In genomic region chr2:64453710-64454315, GRCh38 we compare ENCODE assay signal across 8 cellular contexts. TPM values are rescaled to one million over a fixed set of nuclear protein-coding genes. Genes with fewer than 3 reads are reported as not detected.
DNase-seq lines count a peak whose midpoint lies in the region; ATAC-seq and TF ChIP-seq lines count a peak whose summit lies in the region.

Gene LGALSL, plus strand, starts transcription at chr2:64454162. Its CDS starts 384 bp downstream, at chr2:64454546.

- WGBS in heart left ventricle, 4 donors, result 0 to 1% (median 1%) methylated on average over 15 to 50 of the region's 50 CpGs

- H3K79me2 ChIP-seq in parathyroid adenoma, result peaks cover 6% of the 10 kb centered on the region

- H3K4me3 ChIP-seq in AG04450 (ENCODE audit: low read depth, low read length) (peak within 1 kb of the TSS; percentile 57), GM12865 (ENCODE audit: low read depth, low read length) (peak within 1 kb of the TSS; percentile 83), heart left ventricle (peak within 1 kb of the TSS; percentile 74 to 93 (median 80)), parathyroid adenoma (ENCODE audit: low read depth, low read length) (peak within 1 kb of the TSS; percentile 72)

- no peak for TF ChIP-seq CTCF in AG04450 (IDR thresholded peaks at IDR 0.05; ENCODE audit: low read depth, low read length)
- TF ChIP-seq CTCF in GM12865 (IDR thresholded peaks at IDR 0.05; ENCODE audit: insufficient read depth, low read depth, low read length, missing control alignments), result no peak
- TF ChIP-seq CTCF in heart left ventricle (IDR thresholded peaks at IDR 0.05), result no peak
- no peak for TF ChIP-seq CTCF in parathyroid adenoma (IDR thresholded peaks at IDR 0.05)

- DNase-seq in AG04450 (ENCODE audit: low read depth, low spot score) (no peak), GM12865 (ENCODE audit: low read depth) (peak; percentile 76), NCI-H345 treated with DMSO at 0.1 percent for 48 hours (lab: John Stamatoyannopoulos, UW; ENCODE audit: unreplicated experiment) (peak; percentile 16), amniotic epithelial cell (ENCODE audit: low read depth) (peak; percentile 6), heart left ventricle (peak; percentile 81 to 89 (median 82)), NCI-H2029 treated with DMSO at 0.1 percent for 48 hours (lab: John Stamatoyannopoulos, UW) (no peak)

- H3K9me3 ChIP-seq in AG04450 (ENCODE audit: control insufficient read depth, insufficient read depth, low read length), result peaks cover 5% of the 10 kb centered on the region
- H3K9me3 ChIP-seq in heart left ventricle, result no peaks in the 10 kb centered on the region
- H3K9me3 ChIP-seq in parathyroid adenoma (ENCODE audit: control insufficient read depth, low read length), result no peaks in the 10 kb centered on the region

- H3K36me3 ChIP-seq in heart left ventricle (peaks cover 0 to 29% (median 21%) of the 10 kb centered on the region in 9 donors), parathyroid adenoma (ENCODE audit: control insufficient read depth, insufficient read depth, low read length) (no peaks in the 10 kb centered on the region)

- intact Hi-C loops in heart left ventricle (cut with DNase I), result loop anchor here in 7 of 10 donors (1.0 to 10.0 kb wide), 6 partner anchors 33 to 119 kb away; no protein-coding TSS in a partner anchor

- H3K4me1 ChIP-seq in heart left ventricle (peaks cover 0 to 38% (median 18%) of the 10 kb centered on the region in 12 donors), parathyroid adenoma (peaks cover 18% of the 10 kb centered on the region)

- H2AFZ ChIP-seq in parathyroid adenoma, result peak within 1 kb of the TSS; percentile 86

- POLR2A ChIA-PET in AG04450 (lab: Yijun Ruan, JAX), result no interaction called here

- TF ChIP-seq POLR2A in heart left ventricle (IDR thresholded peaks at IDR 0.05), result peak in 1 of 2 donors; percentile 70

- ATAC-seq in HG02759 (IDR thresholded peaks at IDR 0.05; ENCODE audit: unreplicated experiment) (peak; percentile 60), heart left ventricle (peak; percentile 68 to 91 (median 89))

- H3K27me3 ChIP-seq in AG04450 (ENCODE audit: control insufficient read depth, insufficient read depth, low read length) (peaks cover 46% of the 10 kb centered on the region), heart left ventricle (peaks cover 0 to 11% (median 0%) of the 10 kb centered on the region in 9 donors), parathyroid adenoma (ENCODE audit: control insufficient read depth, insufficient read depth, low read length) (no peaks in the 10 kb centered on the region)

- H3K27ac ChIP-seq in AG04450 (ENCODE audit: low read depth, low read length) (no peak within 1 kb of the TSS), heart left ventricle (peak within 1 kb of the TSS; percentile 87 to 98 (median 94)), parathyroid adenoma (peak within 1 kb of the TSS; percentile 100)

- CTCF ChIA-PET in AG04450 (lab: Charles Lee), result no interaction called here

- H3K9ac ChIP-seq in parathyroid adenoma, result peak within 1 kb of the TSS; percentile 81

- H3K4me2 ChIP-seq in parathyroid adenoma (ENCODE audit: low read length), result peak within 1 kb of the TSS; percentile 93

RNA-seq across cellular contexts. Expression of gene LGALSL, which starts in this region (rescaled TPM):
- polyA plus RNA-seq in AG04450 (2011; rRNA removed) (0.56 and 0.63 TPM in 2 replicates), heart left ventricle (1 to 10 TPM; 5.6 to 8.2 TPM)
- 0.69 and 0.87 TPM in 2 replicates for polyA minus RNA-seq in AG04450 (2011; rRNA and poly(A)+ RNA removed)
- 10 to 100 TPM in 5 of 9 donors, 1 to 10 TPM in 4; 6.4 to 31.6 (median 11.8) TPM for total RNA-seq in heart left ventricle

Comparison
In these comparisons a context has a peak if more than half of its experiments do, and no peak if none do; other contexts are left out.
1. DNase-seq: peak in GM12865 (single experiment), NCI-H345 treated with DMSO at 0.1 percent for 48 hours (single experiment), amniotic epithelial cell (single experiment) and heart left ventricle (5 of 5); none in AG04450 (single experiment) and NCI-H2029 treated with DMSO at 0.1 percent for 48 hours (single experiment).
2. Peak in every context shown above with its lines, with median percentiles within 50 percentile points of each other: H3K4me3 ChIP-seq.